8 cellular contexts compared by ENCODE assay signal in genomic region chr4:169612869-169613859, GRCh38. TPM values are rescaled to one million over a fixed set of nuclear protein-coding genes. Genes with fewer than 3 reads are reported as not detected.
A peak's percentile ranks its signal among the peaks of the same experiment; 100 is the strongest.
DNase-seq lines count a peak whose midpoint lies in the region; ATAC-seq and TF ChIP-seq lines count a peak whose summit lies in the region.

No MANE protein-coding gene starts in this region.

- no peak overlapping the region for H3K14ac ChIP-seq in H9 (ENCODE audit: insufficient read depth, low read length)

- H3K18ac ChIP-seq in H9 (ENCODE audit: insufficient read length, low read depth, low read length) = no peak overlapping the region

- H3K56ac ChIP-seq in H9 (ENCODE audit: insufficient read length, low read depth, low read length) = no peak overlapping the region

- peak overlapping the region; percentile 95 for H3K4me2 ChIP-seq in H9 (ENCODE audit: insufficient read depth, insufficient read length, low read length)
- H3K4me2 ChIP-seq in Loucy (ENCODE audit: low read depth, low read length, poor library complexity, severe bottlenecking) = peak overlapping the region; percentile 98

- H2BK5ac ChIP-seq in H9 (ENCODE audit: insufficient read length, low read length) = no peak overlapping the region

- H4K8ac ChIP-seq in H9 (replicated peaks; ENCODE audit: insufficient read length, low read depth, low read length) = no peak overlapping the region

- H3K9ac ChIP-seq in H9 (ENCODE audit: extremely low read depth, insufficient read length, low read length) = peak overlapping the region; percentile 51
- peak overlapping the region; percentile 80 for H3K9ac ChIP-seq in Loucy (ENCODE audit: low read depth, low read length, poor library complexity, severe bottlenecking)

- H3K27me3 ChIP-seq in H9 (ENCODE audit: insufficient read depth, low read length) (no peaks in the 10 kb centered on the region), Loucy (ENCODE audit: insufficient read depth, low read length, poor library complexity, severe bottlenecking) (no peaks in the 10 kb centered on the region), SJCRH30 (no peaks in the 10 kb centered on the region), gastroesophageal sphincter (no peaks in the 10 kb centered on the region), neutrophil (peaks cover 2% of the 10 kb centered on the region), thyroid gland (no peaks in the 10 kb centered on the region)

- H3K36me3 Mint-ChIP-seq in H9 (ENCODE audit: insufficient read depth in 1 of 3, low read depth in 3 of 3) = no peaks in the 10 kb centered on the region; a peak in 2 of 7 replicates

- H3K79me2 ChIP-seq in H9 (ENCODE audit: insufficient read depth, low read length) = peaks cover 2% of the 10 kb centered on the region; the same call in 1 of the 2 replicates
- peaks cover 28% of the 10 kb centered on the region for H3K79me2 ChIP-seq in Loucy (ENCODE audit: insufficient read depth, low read length)

- peak overlapping the region; percentile 90 to 99 (median 98) for H3K27ac Mint-ChIP-seq in H9

- H2BK120ac ChIP-seq in H9 (ENCODE audit: low read depth, low read length, poor library complexity, severe bottlenecking) = no peak overlapping the region

- in situ Hi-C loops in G401 (cut with HindIII; ENCODE audit: low sequenced_read_pairs) = no loop called here

- no peak overlapping the region for H4K91ac ChIP-seq in H9 (ENCODE audit: insufficient read length, low read depth, low read length)

- H3K4me3 ChIP-seq in Loucy (ENCODE audit: low read length, poor library complexity, severe bottlenecking) = peak overlapping the region; percentile 94
- peak overlapping the region; percentile 86 for H3K4me3 ChIP-seq in SJCRH30
- peak overlapping the region; percentile 71 to 77 for H3K4me3 ChIP-seq in gastroesophageal sphincter
- peak overlapping the region; percentile 87 to 94 for H3K4me3 ChIP-seq in neutrophil (ENCODE audit: low read depth in 1 of 2, low read length in 1 of 2)
- H3K4me3 ChIP-seq in thyroid gland (replicated peaks in 1 of 3) = peak overlapping the region in 2 of 3 donors; percentile 34 to 84

- no peak for TF ChIP-seq EP300 in gastroesophageal sphincter (IDR thresholded peaks at IDR 0.05)

- H2AFZ ChIP-seq in H9 (ENCODE audit: low read length) = no peak overlapping the region
- peak overlapping the region; percentile 98 for H2AFZ ChIP-seq in Loucy (ENCODE audit: low read length)

- no CpG with 5 or more reads among the region's 9 CpGs for WGBS in H9 (ENCODE audit: extremely low coverage, insufficient read length, low lambda C conversion rate)
- WGBS in gastroesophageal sphincter (ENCODE audit: low coverage in 1 of 2), 2 donors = 2 to 7% methylated on average over 3 to 9 of the region's 9 CpGs
- WGBS in thyroid gland, 2 donors = 7% methylated on average over 9 of the region's 9 CpGs

- H2BK12ac ChIP-seq in H9 (ENCODE audit: insufficient read length, low read depth, low read length) = no peak overlapping the region

- no peaks in the 10 kb centered on the region for H4K20me1 ChIP-seq in H9 (ENCODE audit: control insufficient read depth, insufficient read depth, insufficient read length)
- H4K20me1 ChIP-seq in Loucy (ENCODE audit: insufficient read depth, low read length, poor library complexity, severe bottlenecking) = peaks cover 13% of the 10 kb centered on the region

- no peaks in the 10 kb centered on the region for H3K9me3 ChIP-seq in H9 (ENCODE audit: control insufficient read depth, low read depth, low read length)
- H3K9me3 ChIP-seq in Loucy (ENCODE audit: insufficient read depth, low read depth, low read length) = no peaks in the 10 kb centered on the region
- H3K9me3 ChIP-seq in SJCRH30 (replicated peaks) = no peaks in the 10 kb centered on the region
- H3K9me3 ChIP-seq in gastroesophageal sphincter = no peaks in the 10 kb centered on the region
- H3K9me3 ChIP-seq in neutrophil = no peaks in the 10 kb centered on the region
- H3K9me3 ChIP-seq in thyroid gland = no peaks in the 10 kb centered on the region

- no peak overlapping the region for H3K4ac ChIP-seq in H9 (ENCODE audit: low read depth, low read length)

- peaks cover 8 to 20% of the 10 kb centered on the region in 2 experiments for H3K4me1 Mint-ChIP-seq in H9

- no peaks in the 10 kb centered on the region for H3K9me2 ChIP-seq in Loucy (replicated peaks; ENCODE audit: low read depth, low read length)

- no peak overlapping the region for H2BK20ac ChIP-seq in H9 (ENCODE audit: low read depth, low read length, poor library complexity, severe bottlenecking)

- H3K36me3 ChIP-seq in Loucy (ENCODE audit: insufficient read depth, low read length) (no peaks in the 10 kb centered on the region), SJCRH30 (no peaks in the 10 kb centered on the region), gastroesophageal sphincter (no peaks in the 10 kb centered on the region), neutrophil (no peaks in the 10 kb centered on the region), thyroid gland (no peaks in the 10 kb centered on the region)

- DNase-seq in G401 (ENCODE audit: low spot score) (peak; percentile 90), H9 (peak; percentile 78), SJCRH30 (peak; percentile 63 to 83), thyroid gland (peak; percentile 71 to 77)
- peak; percentile 72 for DNase-seq in activated naive CD4-positive, alpha-beta T cell treated with Interleukin-2 at 50 U/mL for 16 hours

- no peak overlapping the region for H4K5ac ChIP-seq in H9 (ENCODE audit: insufficient read length, low read depth, low read length)

- H3K23me2 ChIP-seq in H9 (ENCODE audit: insufficient read length, low read depth, low read length, poor library complexity, severe bottlenecking) = no peaks in the 10 kb centered on the region

- no peak overlapping the region for H3K23ac ChIP-seq in H9 (ENCODE audit: insufficient read length, low read depth, low read length)

- no peaks in the 10 kb centered on the region for H3F3A ChIP-seq in Loucy (ENCODE audit: low read depth)

- H3K9me3 Mint-ChIP-seq in H9 = no peaks in the 10 kb centered on the region

- H2BK15ac ChIP-seq in H9 (ENCODE audit: low read depth, low read length) = no peak overlapping the region

- H3K79me1 ChIP-seq in H9 (ENCODE audit: insufficient read depth, low read depth, low read length, poor library complexity, severe bottlenecking) = no peaks in the 10 kb centered on the region

- H3K4me3 Mint-ChIP-seq in H9 = peak overlapping the region; percentile 94 to 95

- H3K4me1 ChIP-seq in H9 (ENCODE audit: insufficient read depth, low read length) = 0 out of 2 replicates have a peak, but pooled peaks cover 3% of the 10 kb centered on the region
- H3K4me1 ChIP-seq in Loucy (ENCODE audit: insufficient read depth, low read length, poor library complexity, severe bottlenecking) = peaks cover 27% of the 10 kb centered on the region
- 0 out of 2 replicates have a peak, but pooled peaks cover 4% of the 10 kb centered on the region for H3K4me1 ChIP-seq in SJCRH30
- H3K4me1 ChIP-seq in gastroesophageal sphincter = peaks cover 0 to 29% (median 9%) of the 10 kb centered on the region in 3 donors
- H3K4me1 ChIP-seq in neutrophil (ENCODE audit: control insufficient read depth in 1 of 2, insufficient read depth in 1 of 2, low read depth in 1 of 2, low read length in 1 of 2) = peaks cover 14 to 17% of the 10 kb centered on the region in 2 experiments
- H3K4me1 ChIP-seq in thyroid gland = peaks cover 8 to 12% of the 10 kb centered on the region in 2 donors

- ATAC-seq in gastroesophageal sphincter = peak; percentile 54

- no peak overlapping the region for H3T11ph ChIP-seq in H9 (ENCODE audit: low read length)

- no peaks in the 10 kb centered on the region for H3K27me3 Mint-ChIP-seq in H9 (ENCODE audit: low read depth)

- intact Hi-C loops in thyroid gland (cut with DNase I) = loop anchor here (10.0 kb wide), 1 partner anchor 432 kb away; no protein-coding TSS in a partner anchor

- TF ChIP-seq POLR2A in gastroesophageal sphincter (IDR thresholded peaks at IDR 0.05) (no peak), thyroid gland (IDR thresholded peaks at IDR 0.05) (no peak)

- peak; percentile 83 for TF ChIP-seq CTCF in H9 (conservative IDR thresholded peaks at IDR 0.05)
- TF ChIP-seq CTCF in Loucy (conservative IDR thresholded peaks at IDR 0.05; ENCODE audit: low read length) = peak; percentile 89
- TF ChIP-seq CTCF in gastroesophageal sphincter (IDR thresholded peaks at IDR 0.05) = peak; percentile 45 to 79 (median 60)
- peak; percentile 49 for TF ChIP-seq CTCF in neutrophil (IDR thresholded peaks at IDR 0.05)
- peak; percentile 26 to 67 (median 56) for TF ChIP-seq CTCF in thyroid gland (IDR thresholded peaks at IDR 0.05)

- H3K27ac ChIP-seq in H9 (ENCODE audit: insufficient read length, low read depth, low read length) (no peak overlapping the region), SJCRH30 (no peak overlapping the region; the same call in 1 of the 2 replicates), gastroesophageal sphincter (peak overlapping the region; percentile 88 to 96 (median 96)), neutrophil (peak overlapping the region; percentile 90), thyroid gland (peak overlapping the region; percentile 88 to 96 (median 95))

- H2AK5ac ChIP-seq in H9 (ENCODE audit: insufficient read length, low read length) = no peak overlapping the region

RNA-seq across cellular contexts. Expression of gene NEK1, which starts 0.8 kb away (rescaled TPM):
- total RNA-seq in G401 (2014; rRNA removed; shearing (Covaris generic)) = 3.0 and 3.9 TPM in 2 replicates
- total RNA-seq in H9 (2021) (12.3 and 12.6 TPM in 2 replicates), gastroesophageal sphincter (10 to 100 TPM in 3 of 4 donors, 1 to 10 TPM in 1; 9.1 to 21.4 (median 12.3) TPM), thyroid gland (10 to 100 TPM; 15.5 to 31.2 (median 20.3) TPM)
- total RNA-seq in SJCRH30 (2014; rRNA removed; shearing (Covaris generic)) = 6.8 and 8.2 TPM in 2 replicates

RNA-seq across cellular contexts. Expression of gene CLCN3, which starts 7.2 kb away (rescaled TPM):
- 7.8 and 9.8 TPM in 2 replicates for total RNA-seq in G401 (2014; rRNA removed; shearing (Covaris generic))
- total RNA-seq in H9 (2021) (24.0 and 25.7 TPM in 2 replicates), gastroesophageal sphincter (10 to 100 TPM; 16.6 to 26.0 (median 22.6) TPM), thyroid gland (10 to 100 TPM; 43.3 to 72.4 (median 53.5) TPM)
- 24.9 and 27.1 TPM in 2 replicates for total RNA-seq in SJCRH30 (2014; rRNA removed; shearing (Covaris generic))

Comparison
In these comparisons a context has a peak if more than half of its experiments do, and no peak if none do; other contexts are left out.
1. H3K27ac ChIP-seq: peak in gastroesophageal sphincter (4 of 4), neutrophil (single experiment) and thyroid gland (3 of 3); none in H9 (single experiment) and SJCRH30 (single experiment).
2. Peak in every context shown above with its lines, with median percentiles within 50 percentile points of each other: DNase-seq, CTCF ChIP-seq and H3K4me3 ChIP-seq.